ENCODE assay signal across 20 cellular contexts in genomic region chr5:114438471-114438870, GRCh38.
DNase-seq lines count a peak whose midpoint lies in the region; ATAC-seq and TF ChIP-seq lines count a peak whose summit lies in the region.
"Had no signal": no experiment of that assay in that cellular context is flagged by ENCODE, and none has a peak within 500 bp of the region (broad histone marks: within the 10 kb centered on the region; RNA-seq: fewer than 3 reads in every experiment).

No MANE protein-coding gene starts in this region.

- no peak overlapping the region for H3K56ac ChIP-seq in H9 (ENCODE audit: insufficient read length, low read depth, low read length)

- no peaks in the 10 kb centered on the region; a peak in 1 of 5 replicates for H3K9me3 Mint-ChIP-seq in H9
- no peaks in the 10 kb centered on the region for H3K9me3 Mint-ChIP-seq in natural killer cell treated with Interleukin-12 subunit alpha and Interleukin-12 subunit beta and Interleukin-15 and Interleukin-18, amount 100 ng/mL, for 72 hours

- H3T11ph ChIP-seq in H9 (ENCODE audit: low read length), result peak overlapping the region; percentile 76

- H2BK15ac ChIP-seq in H9 (ENCODE audit: low read depth, low read length), result no peak overlapping the region

- DNase-seq in ELF-1 (ENCODE audit: low read depth, low spot score), result peak; percentile 10
- DNase-seq in H9, result no peak
- peak; percentile 7 for DNase-seq in astrocyte of the hippocampus (ENCODE audit: low read depth, low spot score)
- DNase-seq in kidney tubule cell (ENCODE audit: low spot score), result peak; percentile 8
- DNase-seq in natural killer cell treated with Interleukin-12 subunit alpha and Interleukin-12 subunit beta and Interleukin-15 and Interleukin-18, amount 100 ng/mL, for 72 hours (ENCODE audit: low spot score), result no peak
- DNase-seq: BE2C, DMS53, Karpas-422, NCI-H1092, NCI-H1436 treated with DMSO at 0.1 percent for 48 hours, NCI-H1930, NCI-H2227 treated with DMSO at 0.1 percent for 48 hours, NCI-H510A, SIG-M5, SK-N-SH had no signal

- no peak overlapping the region for H2AFZ ChIP-seq in H9 (ENCODE audit: low read length)

- H2AK5ac ChIP-seq in H9 (ENCODE audit: insufficient read length, low read length), result no peak overlapping the region

- H2BK5ac ChIP-seq in H9 (ENCODE audit: insufficient read length, low read length), result no peak overlapping the region

- no peak overlapping the region; the same call in 1 of the 2 replicates for H3K4ac ChIP-seq in H9 (ENCODE audit: low read depth, low read length)

- peaks cover 2% of the 10 kb centered on the region for H3K79me1 ChIP-seq in H9 (ENCODE audit: insufficient read depth, low read depth, low read length, poor library complexity, severe bottlenecking)

- no peaks in the 10 kb centered on the region for H4K20me1 ChIP-seq in H9 (ENCODE audit: control insufficient read depth, insufficient read depth, insufficient read length)

- no peak overlapping the region for H4K5ac ChIP-seq in H9 (ENCODE audit: insufficient read length, low read depth, low read length)

- no peaks in the 10 kb centered on the region; the same call in 1 of the 2 replicates for H3K79me2 ChIP-seq in H9 (ENCODE audit: insufficient read depth, low read length)

- H3K9ac ChIP-seq in H9 (ENCODE audit: extremely low read depth, insufficient read length, low read length), result no peak overlapping the region
- H3K9ac ChIP-seq: SK-N-SH had no signal

- H4K91ac ChIP-seq in H9 (ENCODE audit: insufficient read length, low read depth, low read length), result no peak overlapping the region

- peaks cover 2 to 4% (median 2%) of the 10 kb centered on the region in 3 experiments; a peak in 4 of 7 replicates for H3K36me3 Mint-ChIP-seq in H9 (ENCODE audit: insufficient read depth in 1 of 3, low read depth in 3 of 3)
- H3K36me3 Mint-ChIP-seq in natural killer cell treated with Interleukin-12 subunit alpha and Interleukin-12 subunit beta and Interleukin-15 and Interleukin-18, amount 100 ng/mL, for 72 hours, result no peaks in the 10 kb centered on the region

- H2BK20ac ChIP-seq in H9 (ENCODE audit: low read depth, low read length, poor library complexity, severe bottlenecking), result no peak overlapping the region

- no peak overlapping the region for H3K27ac ChIP-seq in H9 (ENCODE audit: insufficient read length, low read depth, low read length)
- H3K27ac ChIP-seq: RWPE1 had no signal

- no peaks in the 10 kb centered on the region for H3K27me3 ChIP-seq in H9 (ENCODE audit: insufficient read depth, low read length)
- H3K27me3 ChIP-seq: BE2C had no signal

- H4K8ac ChIP-seq in H9 (replicated peaks; ENCODE audit: insufficient read length, low read depth, low read length), result no peak overlapping the region

- no peak overlapping the region for H3K14ac ChIP-seq in H9 (ENCODE audit: insufficient read depth, low read length)

- peaks cover 7% of the 10 kb centered on the region; the same call in 1 of the 2 replicates for H3K4me1 ChIP-seq in H9 (ENCODE audit: insufficient read depth, low read length)
- H3K4me1 ChIP-seq: BE2C, HAP-1 had no signal

- no peak for ATAC-seq in HG03175 (IDR thresholded peaks at IDR 0.05; ENCODE audit: unreplicated experiment)
- no peak for ATAC-seq in natural killer cell treated with Interleukin-12 subunit alpha and Interleukin-12 subunit beta and Interleukin-15 and Interleukin-18, amount 100 ng/mL, for 72 hours
- no peak for ATAC-seq in GM19395 (IDR thresholded peaks at IDR 0.05; ENCODE audit: unreplicated experiment)
- ATAC-seq: GM12878 had no signal

- H3K27me3 Mint-ChIP-seq in H9 (ENCODE audit: low read depth), result no peaks in the 10 kb centered on the region
- peaks cover 0 to 3% of the 10 kb centered on the region in 2 donors for H3K27me3 Mint-ChIP-seq in natural killer cell treated with Interleukin-12 subunit alpha and Interleukin-12 subunit beta and Interleukin-15 and Interleukin-18, amount 100 ng/mL, for 72 hours

- no peak overlapping the region for H2BK12ac ChIP-seq in H9 (ENCODE audit: insufficient read length, low read depth, low read length)

- TF ChIP-seq CTCF in H9 (conservative IDR thresholded peaks at IDR 0.05), result no peak

- H3K9me3 ChIP-seq in H9 (ENCODE audit: control insufficient read depth, low read depth, low read length), result no peaks in the 10 kb centered on the region
- H3K9me3 ChIP-seq: BE2C, HAP-1, SK-N-SH had no signal

- no peaks in the 10 kb centered on the region for H3K23me2 ChIP-seq in H9 (ENCODE audit: insufficient read length, low read depth, low read length, poor library complexity, severe bottlenecking)

- H2BK120ac ChIP-seq in H9 (ENCODE audit: low read depth, low read length, poor library complexity, severe bottlenecking), result peak overlapping the region; percentile 85

- H3K4me1 Mint-ChIP-seq in H9, result peaks cover 55 to 60% of the 10 kb centered on the region in 2 experiments
- no peaks in the 10 kb centered on the region for H3K4me1 Mint-ChIP-seq in natural killer cell treated with Interleukin-12 subunit alpha and Interleukin-12 subunit beta and Interleukin-15 and Interleukin-18, amount 100 ng/mL, for 72 hours (ENCODE audit: low read depth in 2 of 2)

- no peak overlapping the region for H3K23ac ChIP-seq in H9 (ENCODE audit: insufficient read length, low read depth, low read length)

- no CpG with 5 or more reads among the region's 4 CpGs for WGBS in H9 (ENCODE audit: extremely low coverage, insufficient read length, low lambda C conversion rate)

- no peak overlapping the region for H3K18ac ChIP-seq in H9 (ENCODE audit: insufficient read length, low read depth, low read length)

- H3K4me3 Mint-ChIP-seq in H9, result no peak overlapping the region
- H3K4me3 Mint-ChIP-seq in natural killer cell treated with Interleukin-12 subunit alpha and Interleukin-12 subunit beta and Interleukin-15 and Interleukin-18, amount 100 ng/mL, for 72 hours, result no peak overlapping the region

- no peak overlapping the region for H3K4me2 ChIP-seq in H9 (ENCODE audit: insufficient read depth, insufficient read length, low read length)
- H3K4me2 ChIP-seq: SK-N-SH had no signal

- peak overlapping the region; percentile 8 to 50 (median 37); a peak in 4 of 7 replicates for H3K27ac Mint-ChIP-seq in H9
- H3K27ac Mint-ChIP-seq in natural killer cell treated with Interleukin-12 subunit alpha and Interleukin-12 subunit beta and Interleukin-15 and Interleukin-18, amount 100 ng/mL, for 72 hours, result no peak overlapping the region

Comparison
In these comparisons a context has a peak if more than half of its experiments do, and no peak if none do; other contexts are left out.
1. DNase-seq: peak in ELF-1 (single experiment), astrocyte of the hippocampus (single experiment) and kidney tubule cell (single experiment); none in H9 (single experiment) and natural killer cell treated with Interleukin-12 subunit alpha and Interleukin-12 subunit beta and Interleukin-15 and Interleukin-18, amount 100 ng/mL, for 72 hours (single experiment).
2. H3K27ac Mint-ChIP-seq: peak in H9 (3 of 3); none in natural killer cell treated with Interleukin-12 subunit alpha and Interleukin-12 subunit beta and Interleukin-15 and Interleukin-18, amount 100 ng/mL, for 72 hours (0 of 2).